ENCODE assay signal across 15 cellular contexts in the genomic region with DNA sequence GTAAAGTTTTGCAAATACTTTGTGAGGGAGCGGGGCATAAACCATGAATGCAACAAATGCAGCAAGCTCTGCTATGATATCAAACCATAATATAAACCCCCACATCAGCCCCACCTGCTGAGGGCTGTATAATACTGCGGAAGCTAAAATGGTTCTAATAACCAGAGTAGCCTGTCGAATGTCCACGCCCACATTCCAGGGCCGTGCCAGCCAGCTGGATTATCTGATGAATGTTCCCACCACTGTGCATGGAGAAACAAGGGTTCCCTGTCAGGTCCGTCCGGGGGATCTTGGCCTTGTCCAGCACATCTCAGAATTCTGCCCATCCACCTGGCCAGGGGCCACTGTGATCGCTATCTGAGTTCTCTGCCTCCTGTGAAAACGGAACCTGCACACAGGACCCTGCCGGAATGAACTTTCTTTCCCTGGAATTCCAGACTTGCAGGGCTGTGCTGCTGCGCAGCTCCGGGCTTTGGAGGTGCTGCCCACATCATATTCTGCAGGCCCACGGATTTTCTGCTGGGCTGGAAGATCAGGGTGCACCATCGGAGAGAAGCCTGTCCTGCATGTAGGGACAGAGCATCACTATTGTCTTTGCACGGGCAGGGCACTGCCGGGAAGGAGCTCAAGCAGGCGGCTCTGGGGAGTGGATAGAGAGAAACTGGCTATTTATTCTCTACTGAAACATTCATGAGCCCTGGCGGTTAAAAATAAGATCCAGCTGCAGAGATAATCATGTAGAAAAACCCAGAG.
A peak's percentile ranks its signal among the peaks of the same experiment; 100 is the strongest.
DNase-seq lines count a peak whose midpoint lies in the region; ATAC-seq and TF ChIP-seq lines count a peak whose summit lies in the region.
"Had no signal": no experiment of that assay in that cellular context is flagged by ENCODE, and none has a peak within 500 bp of the region (broad histone marks: within the 10 kb centered on the region; RNA-seq: fewer than 3 reads in every experiment).

No MANE protein-coding gene starts in this region.

- no peaks in the 10 kb centered on the region for H3K9me2 ChIP-seq in GM23338 (ENCODE audit: insufficient read depth)
- H3K9me2 ChIP-seq in PC-3 (replicated peaks; ENCODE audit: low read length), result no peaks in the 10 kb centered on the region

- CTCF ChIA-PET in PC-3 (lab: Charles Lee), result interaction anchor here (0.6 kb wide), 2 partner anchors 74 to 77 kb away, joined by 3 to 8 read pairs; no protein-coding TSS in a partner anchor

- no peaks in the 10 kb centered on the region for H4K20me1 ChIP-seq in GM23338 (replicated peaks; ENCODE audit: insufficient read depth)
- no peaks in the 10 kb centered on the region for H4K20me1 ChIP-seq in PC-3 (ENCODE audit: low read length)
- no peaks in the 10 kb centered on the region for H4K20me1 ChIP-seq in osteoblast (ENCODE audit: insufficient read depth, low read length)

- H3K27ac ChIP-seq in GM23338 (ENCODE audit: low read depth), result 0 out of 2 replicates have a peak overlapping the region, but pooled peaks have one; percentile 39
- no peak overlapping the region for H3K27ac ChIP-seq in PC-3 (ENCODE audit: low read length)
- H3K27ac ChIP-seq in endodermal cell (ENCODE audit: low read depth, low read length), result peak overlapping the region; percentile 32
- no peak overlapping the region for H3K27ac ChIP-seq in osteoblast (ENCODE audit: low read depth, low read length)
- H3K27ac ChIP-seq: neutrophil, SK-N-MC had no signal

- no peak for ATAC-seq in GM23338
- ATAC-seq in PC-3, result peak; percentile 72
- no peak for ATAC-seq in HG02973 (IDR thresholded peaks at IDR 0.05; ENCODE audit: unreplicated experiment)
- ATAC-seq in GM18498 (IDR thresholded peaks at IDR 0.05; ENCODE audit: unreplicated experiment), result no peak
- ATAC-seq: sciatic nerve had no signal

- POLR2A ChIA-PET in PC-3 (lab: Charles Lee; ENCODE audit: unreplicated experiment), result no interaction called here

- H3K36me3 ChIP-seq in GM23338 (ENCODE audit: insufficient read depth) (no peaks in the 10 kb centered on the region), PC-3 (ENCODE audit: low read depth, low read length) (no peaks in the 10 kb centered on the region), endodermal cell (ENCODE audit: control insufficient read depth, insufficient read depth, low read length) (no peaks in the 10 kb centered on the region), osteoblast (ENCODE audit: insufficient read depth, low read length) (no peaks in the 10 kb centered on the region)
- H3K36me3 ChIP-seq: neutrophil had no signal

- H3K9me3 ChIP-seq in PC-3 (ENCODE audit: low read length) (no peaks in the 10 kb centered on the region), endodermal cell (ENCODE audit: control insufficient read depth, low read length) (peaks cover 3% of the 10 kb centered on the region), osteoblast (ENCODE audit: low read depth, low read length) (no peaks in the 10 kb centered on the region)
- H3K9me3 ChIP-seq: neutrophil had no signal

- H3K27me3 ChIP-seq in GM23338 (ENCODE audit: insufficient read depth) (no peaks in the 10 kb centered on the region), PC-3 (ENCODE audit: low read length) (peaks cover 7% of the 10 kb centered on the region; the same call in 1 of the 2 replicates), endodermal cell (ENCODE audit: control insufficient read depth, insufficient read depth, low read length, poor library complexity, severe bottlenecking) (no peaks in the 10 kb centered on the region), osteoblast (ENCODE audit: insufficient read depth, low read length) (peaks cover 3% of the 10 kb centered on the region)
- H3K27me3 ChIP-seq: neutrophil had no signal

- no peaks in the 10 kb centered on the region; the same call in 2 of the 3 replicates for H3K4me1 Mint-ChIP-seq in GM23338
- no peaks in the 10 kb centered on the region for H3K4me1 Mint-ChIP-seq in endodermal cell
- H3K4me1 Mint-ChIP-seq: B cell had no signal

- H3K79me2 ChIP-seq in GM23338 (replicated peaks; ENCODE audit: insufficient read depth) (no peaks in the 10 kb centered on the region), PC-3 (ENCODE audit: low read length) (no peaks in the 10 kb centered on the region), osteoblast (ENCODE audit: insufficient read depth, low read length) (no peaks in the 10 kb centered on the region)

- DNase-seq in GM23338 (ENCODE audit: low spot score) (no peak), PC-3 (peak; percentile 52), endodermal cell (no peak), osteoblast (ENCODE audit: insufficient read length, low spot score, missing footprints) (peak; percentile 76), COR-L47 (lab: John Stamatoyannopoulos, UW) (no peak)
- DNase-seq: cortex of kidney, Kasumi-1, NCI-H510A had no signal

- H3F3A ChIP-seq in GM23338 (replicated peaks; ENCODE audit: low read depth) (no peaks in the 10 kb centered on the region), PC-3 (ENCODE audit: low read length, unreplicated experiment) (no peaks in the 10 kb centered on the region)

- H3K4me3 Mint-ChIP-seq in GM23338 (no peak overlapping the region), endodermal cell (no peak overlapping the region)
- H3K4me3 Mint-ChIP-seq: B cell had no signal

- H3K9me3 Mint-ChIP-seq in GM23338 (peaks cover 2% of the 10 kb centered on the region; the same call in 2 of the 3 replicates), endodermal cell (no peaks in the 10 kb centered on the region)

- H3K4me3 ChIP-seq in GM23338 (no peak overlapping the region), PC-3 (ENCODE audit: low read length) (no peak overlapping the region), endodermal cell (ENCODE audit: low read length) (no peak overlapping the region), osteoblast (ENCODE audit: insufficient read depth, low read length) (no peak overlapping the region)
- H3K4me3 ChIP-seq: lung, SK-N-MC had no signal

- H3K36me3 Mint-ChIP-seq in GM23338 (ENCODE audit: low read depth) (peaks cover 15% of the 10 kb centered on the region), endodermal cell (ENCODE audit: low read depth) (peaks cover 4% of the 10 kb centered on the region)

- no peak for TF ChIP-seq CTCF in GM23338 (conservative IDR thresholded peaks at IDR 0.05; ENCODE audit: low read depth in 2 of 2)
- TF ChIP-seq CTCF in PC-3 (conservative IDR thresholded peaks at IDR 0.05; ENCODE audit: low read depth, low read length), result no peak
- no peak for TF ChIP-seq CTCF in endodermal cell (conservative IDR thresholded peaks at IDR 0.05)
- no peak for TF ChIP-seq CTCF in osteoblast (IDR thresholded peaks at IDR 0.05; ENCODE audit: extremely low read depth, low read depth, low read length)

- H3K4me2 ChIP-seq in GM23338, result no peak overlapping the region
- H3K4me2 ChIP-seq in PC-3 (ENCODE audit: low read length), result peak overlapping the region; percentile 62
- no peak overlapping the region for H3K4me2 ChIP-seq in osteoblast (ENCODE audit: insufficient read depth, low read length)

- H3K27ac Mint-ChIP-seq in GM23338, result no peak overlapping the region
- no peak overlapping the region for H3K27ac Mint-ChIP-seq in endodermal cell
- H3K27ac Mint-ChIP-seq: B cell had no signal

- H3K9ac ChIP-seq in PC-3 (ENCODE audit: low read length) (no peak overlapping the region), endodermal cell (ENCODE audit: extremely low read depth, low read length, poor library complexity, severe bottlenecking) (no peak overlapping the region)

- WGBS in endodermal cell (ENCODE audit: insufficient coverage in 1 of 2, insufficient read length in 1 of 2), 2 experiments, result 90 to 92% methylated on average over 16 to 18 of the region's 18 CpGs

- H2AFZ ChIP-seq in GM23338 (no peak overlapping the region), PC-3 (ENCODE audit: low read length) (no peak overlapping the region), osteoblast (ENCODE audit: low read length) (no peak overlapping the region)

- intact Hi-C loops in PC-3 (cut with micrococcal nuclease), result no loop called here

- H3K4me1 ChIP-seq in GM23338 (ENCODE audit: insufficient read depth) (no peaks in the 10 kb centered on the region), PC-3 (ENCODE audit: insufficient read depth, low read length) (peaks cover 5% of the 10 kb centered on the region), endodermal cell (ENCODE audit: control insufficient read depth, insufficient read depth, low read length) (no peaks in the 10 kb centered on the region), osteoblast (ENCODE audit: insufficient read depth, low read length) (no peaks in the 10 kb centered on the region)

- BruUV-seq in PC-3 (replicated peaks; lab: Mats Ljungman, UMichigan), result no TSS peak

- H3K27me3 Mint-ChIP-seq in GM23338 (ENCODE audit: insufficient read depth, low read depth, poor library complexity), result no peaks in the 10 kb centered on the region
- no peaks in the 10 kb centered on the region for H3K27me3 Mint-ChIP-seq in endodermal cell (ENCODE audit: insufficient read depth)
- H3K27me3 Mint-ChIP-seq: B cell had no signal

TF ChIP-seq in GM23338, 12 proteins besides CTCF, POLR2A, EP300 and RAD21 (continues in another document):
- TF ChIP-seq STAT1 (IDR thresholded peaks at IDR 0.05; ENCODE audit: unreplicated experiment) (no peak), CREB1 (CRISPR knock-in tag; IDR thresholded peaks at IDR 0.05; ENCODE audit: low read depth) (no peak), NANOG (IDR thresholded peaks at IDR 0.05; ENCODE audit: borderline replicate concordance) (no peak)
- TF ChIP-seq, protein P1, sequence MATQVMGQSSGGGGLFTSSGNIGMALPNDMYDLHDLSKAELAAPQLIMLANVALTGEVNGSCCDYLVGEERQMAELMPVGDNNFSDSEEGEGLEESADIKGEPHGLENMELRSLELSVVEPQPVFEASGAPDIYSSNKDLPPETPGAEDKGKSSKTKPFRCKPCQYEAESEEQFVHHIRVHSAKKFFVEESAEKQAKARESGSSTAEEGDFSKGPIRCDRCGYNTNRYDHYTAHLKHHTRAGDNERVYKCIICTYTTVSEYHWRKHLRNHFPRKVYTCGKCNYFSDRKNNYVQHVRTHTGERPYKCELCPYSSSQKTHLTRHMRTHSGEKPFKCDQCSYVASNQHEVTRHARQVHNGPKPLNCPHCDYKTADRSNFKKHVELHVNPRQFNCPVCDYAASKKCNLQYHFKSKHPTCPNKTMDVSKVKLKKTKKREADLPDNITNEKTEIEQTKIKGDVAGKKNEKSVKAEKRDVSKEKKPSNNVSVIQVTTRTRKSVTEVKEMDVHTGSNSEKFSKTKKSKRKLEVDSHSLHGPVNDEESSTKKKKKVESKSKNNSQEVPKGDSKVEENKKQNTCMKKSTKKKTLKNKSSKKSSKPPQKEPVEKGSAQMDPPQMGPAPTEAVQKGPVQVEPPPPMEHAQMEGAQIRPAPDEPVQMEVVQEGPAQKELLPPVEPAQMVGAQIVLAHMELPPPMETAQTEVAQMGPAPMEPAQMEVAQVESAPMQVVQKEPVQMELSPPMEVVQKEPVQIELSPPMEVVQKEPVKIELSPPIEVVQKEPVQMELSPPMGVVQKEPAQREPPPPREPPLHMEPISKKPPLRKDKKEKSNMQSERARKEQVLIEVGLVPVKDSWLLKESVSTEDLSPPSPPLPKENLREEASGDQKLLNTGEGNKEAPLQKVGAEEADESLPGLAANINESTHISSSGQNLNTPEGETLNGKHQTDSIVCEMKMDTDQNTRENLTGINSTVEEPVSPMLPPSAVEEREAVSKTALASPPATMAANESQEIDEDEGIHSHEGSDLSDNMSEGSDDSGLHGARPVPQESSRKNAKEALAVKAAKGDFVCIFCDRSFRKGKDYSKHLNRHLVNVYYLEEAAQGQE (IDR thresholded peaks at IDR 0.05; ENCODE audit: unreplicated experiment), result no peak

Comparison
In these comparisons a context has a peak if more than half of its experiments do, and no peak if none do; other contexts are left out.
1. DNase-seq: peak in PC-3 (single experiment) and osteoblast (single experiment); none in GM23338 (single experiment), endodermal cell (single experiment) and COR-L47 (single experiment).
2. H3K27ac ChIP-seq: peak in GM23338 (single experiment) and endodermal cell (single experiment); none in PC-3 (single experiment) and osteoblast (single experiment).